In genomic region chr4:184854673-184855072, GRCh38 we compare ENCODE assay signal across 11 cellular contexts. TPM values are rescaled to one million over a fixed set of nuclear protein-coding genes. Genes with fewer than 3 reads are reported as not detected.
A peak's percentile ranks its signal among the peaks of the same experiment; 100 is the strongest.
DNase-seq lines count a peak whose midpoint lies in the region; ATAC-seq lines count a peak whose summit lies in the region.
"Had no signal": no experiment of that assay in that cellular context is flagged by ENCODE, and none has a peak within 500 bp of the region (broad histone marks: within the 10 kb centered on the region; RNA-seq: fewer than 3 reads in every experiment).

No MANE protein-coding gene starts in this region.

- H3K27ac Mint-ChIP-seq in T-helper 2 cell treated with Interferon-gamma antibody and Interleukin-4, amounts not matched to agents 5 μg/mL and 100 μg/mL, for 36 hours = no peak overlapping the region

- ATAC-seq in HG03159 (IDR thresholded peaks at IDR 0.05; ENCODE audit: unreplicated experiment) = peak; percentile 25
- peak; percentile 44 for ATAC-seq in sciatic nerve

- DNase-seq in NK-92 treated with Interleukin-12 subunit alpha and Interleukin-12 subunit beta, amount 100 ng/mL, for 24 hours (lab: John Stamatoyannopoulos, UW) = peak; percentile 44
- DNase-seq in NK-92 (lab: John Stamatoyannopoulos, UW; ENCODE audit: unreplicated experiment) (no peak), sciatic nerve (ENCODE audit: low spot score) (no peak), AG20443 (ENCODE audit: low spot score) (no peak), AG08395 (ENCODE audit: low spot score) (no peak)
- DNase-seq in T-helper 2 cell treated with Interferon-gamma antibody and Interleukin-4, amounts not matched to agents 5 μg/mL and 100 μg/mL, for 36 hours (ENCODE audit: low spot score) = no peak
- no peak for DNase-seq in activated CD4-positive, alpha-beta T cell treated with anti-CD3 and anti-CD28 coated beads, Interleukin-2, amount 50 U/mL, for 4 hours
- DNase-seq: activated gamma-delta T cell treated with Interleukin-2 at 50 U/mL for 16 hours, T-helper 9 cell had no signal

- no peaks in the 10 kb centered on the region for H3K9me3 Mint-ChIP-seq in T-helper 2 cell treated with Interferon-gamma antibody and Interleukin-4, amounts not matched to agents 5 μg/mL and 100 μg/mL, for 36 hours

- H3K4me3 Mint-ChIP-seq in T-helper 2 cell treated with Interferon-gamma antibody and Interleukin-4, amounts not matched to agents 5 μg/mL and 100 μg/mL, for 36 hours = peak overlapping the region; percentile 8
- H3K4me3 Mint-ChIP-seq: neural crest cell had no signal

- no peaks in the 10 kb centered on the region for H3K27me3 Mint-ChIP-seq in T-helper 2 cell treated with Interferon-gamma antibody and Interleukin-4, amounts not matched to agents 5 μg/mL and 100 μg/mL, for 36 hours (ENCODE audit: low read depth)

- H3K4me1 Mint-ChIP-seq in T-helper 2 cell treated with Interferon-gamma antibody and Interleukin-4, amounts not matched to agents 5 μg/mL and 100 μg/mL, for 36 hours (ENCODE audit: low read depth) = peaks cover 14% of the 10 kb centered on the region
- H3K4me1 Mint-ChIP-seq: neural crest cell had no signal

- H3K36me3 Mint-ChIP-seq in T-helper 2 cell treated with Interferon-gamma antibody and Interleukin-4, amounts not matched to agents 5 μg/mL and 100 μg/mL, for 36 hours (ENCODE audit: low read depth) = no peaks in the 10 kb centered on the region

- intact Hi-C loops in sciatic nerve (cut with DNase I) = no loop called here

RNA-seq across cellular contexts. Expression of gene ACSL1, which starts 28.9 kb away (rescaled TPM):
- total RNA-seq in sciatic nerve = 145 TPM
